Comparison of ENCODE assay signal across 8 cellular contexts in the genomic region with DNA sequence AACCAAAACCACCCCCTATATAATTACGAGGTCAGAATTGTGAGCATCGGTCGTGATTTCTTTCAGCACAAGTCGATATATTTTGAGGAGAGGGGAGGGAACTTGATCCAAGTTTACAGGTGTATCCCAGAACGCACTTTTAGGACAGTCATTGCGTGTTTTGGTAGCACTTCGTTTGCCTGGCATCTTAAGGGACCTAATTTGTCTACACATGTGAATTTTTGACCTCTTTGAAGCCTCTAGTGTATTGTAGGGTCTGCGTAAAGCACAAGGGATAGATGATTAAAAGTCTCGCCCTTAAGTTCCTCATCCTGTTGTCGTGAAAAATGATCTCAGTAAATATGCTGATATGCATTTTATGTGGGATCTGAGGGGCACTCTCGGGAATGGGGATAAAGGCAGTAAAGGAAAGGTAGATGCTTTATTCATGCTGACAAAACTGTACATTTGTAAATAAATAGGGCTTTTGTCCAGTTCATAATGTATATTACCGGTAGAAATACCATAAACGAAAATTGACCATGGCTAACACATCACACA. TPM values are rescaled to one million over a fixed set of nuclear protein-coding genes. Genes with fewer than 3 reads are reported as not detected.
A peak's percentile ranks its signal among the peaks of the same experiment; 100 is the strongest.
DNase-seq lines count a peak whose midpoint lies in the region; ATAC-seq and TF ChIP-seq lines count a peak whose summit lies in the region.

No MANE protein-coding gene starts in this region.

- H3K27ac Mint-ChIP-seq in natural killer cell: peak overlapping the region; percentile 81 to 86

- H3K36me3 Mint-ChIP-seq in natural killer cell: no peaks in the 10 kb centered on the region

- no peaks in the 10 kb centered on the region for H3K9me3 Mint-ChIP-seq in natural killer cell

- H3K4me3 ChIP-seq in BJ (ENCODE audit: low read depth, low read length) (peak overlapping the region; percentile 62), choroid plexus epithelial cell (ENCODE audit: low read depth, low read length) (peak overlapping the region; percentile 91)
- H3K4me3 ChIP-seq in Jurkat, Clone E6-1 (ENCODE audit: low read length): peak overlapping the region; percentile 86

- no peak for ATAC-seq in natural killer cell
- no peak for ATAC-seq in HG03159 (IDR thresholded peaks at IDR 0.05; ENCODE audit: unreplicated experiment)
- ATAC-seq in HG02798 (IDR thresholded peaks at IDR 0.05; ENCODE audit: poor library complexity, unreplicated experiment): no peak

- DNase-seq in BJ (ENCODE audit: low read depth): no peak
- DNase-seq in Jurkat, Clone E6-1 (ENCODE audit: low read depth, low spot score): no peak
- DNase-seq in choroid plexus epithelial cell (ENCODE audit: low read depth): no peak
- no peak for DNase-seq in natural killer cell
- DNase-seq in islet precursor cell: no peak
- DNase-seq in posterior cingulate gyrus: no peak

- H3K27me3 Mint-ChIP-seq in natural killer cell (ENCODE audit: low read depth in 2 of 2): peaks cover 0 to 10% of the 10 kb centered on the region in 2 donors

- H3K36me3 ChIP-seq in BJ (ENCODE audit: control insufficient read depth, insufficient read depth, low read length): no peaks in the 10 kb centered on the region

- CTCF ChIA-PET in BJ (lab: Yijun Ruan, JAX): interaction anchor here (0.6 to 1.4 kb wide), 5 partner anchors 28 to 205 kb away, joined by 3 to 8 read pairs (median 4); no protein-coding TSS in a partner anchor

- TF ChIP-seq CTCF in BJ (IDR thresholded peaks at IDR 0.05; ENCODE audit: insufficient read depth, low read depth, low read length): no peak
- TF ChIP-seq CTCF in choroid plexus epithelial cell (conservative IDR thresholded peaks at IDR 0.05; ENCODE audit: low read depth, low read length): no peak
- no peak for TF ChIP-seq CTCF in natural killer cell (IDR thresholded peaks at IDR 0.05)

- H3K4me1 Mint-ChIP-seq in natural killer cell: peaks cover 19 to 23% of the 10 kb centered on the region in 2 donors

- no peaks in the 10 kb centered on the region for H3K27me3 ChIP-seq in BJ (ENCODE audit: control insufficient read depth, insufficient read depth, low read length)

- intact Hi-C loops in natural killer cell (cut with micrococcal nuclease) (loop anchor here (1.0 kb wide), 1 partner anchor 143 kb away; a partner anchor contains a TSS), posterior cingulate gyrus (cut with DNase I) (loop anchor here (5.0 kb wide), 1 partner anchor 109 kb away; a partner anchor contains a TSS)

- peak overlapping the region; percentile 89 for H3K4me3 Mint-ChIP-seq in natural killer cell

- POLR2A ChIA-PET in BJ (lab: Charles Lee): interaction anchor here (1.1 kb wide), 1 partner anchor 109 kb away, joined by 7 read pairs; a partner anchor contains a TSS

RNA-seq across cellular contexts. Expression of a gene that starts 0.6 kb away (rescaled TPM):
- polyA plus RNA-seq in BJ (2011; rRNA removed): 1.8 and 3.0 TPM in 2 replicates
- polyA minus RNA-seq in BJ (2011; rRNA and poly(A)+ RNA removed): 0.46 and 0.57 TPM in 2 replicates
- polyA plus RNA-seq in Jurkat, Clone E6-1 (2012; ENCODE audit: insufficient read depth, insufficient read length): 64.3 TPM
- 1 to 10 TPM in 2 of 3 donors, under 1 TPM in 1; 0.99 to 3.0 (median 1.2) TPM for total RNA-seq in natural killer cell
